1 cellular context compared by ENCODE assay signal in genomic region chr1:16710656-16711055, GRCh38. TPM values are rescaled to one million over a fixed set of nuclear protein-coding genes. Genes with fewer than 3 reads are reported as not detected.
"Had no signal": no experiment of that assay in that cellular context is flagged by ENCODE, and none has a peak within 500 bp of the region (broad histone marks: within the 10 kb centered on the region; RNA-seq: fewer than 3 reads in every experiment).

No MANE protein-coding gene starts in this region.

RNA-seq across cellular contexts. Expression of gene RNU1-4, which starts 29.7 kb away (rescaled TPM):
- polyA plus RNA-seq: heart left ventricle had no signal

RNA-seq across cellular contexts. Expression of gene RNU1-3, which starts 43.9 kb away (rescaled TPM):
- polyA plus RNA-seq: heart left ventricle had no signal
